8 cellular contexts compared by ENCODE assay signal in genomic region chr5:115544371-115545064, GRCh38. TPM values are rescaled to one million over a fixed set of nuclear protein-coding genes. Genes with fewer than 3 reads are reported as not detected.
DNase-seq lines count a peak whose midpoint lies in the region; ATAC-seq and TF ChIP-seq lines count a peak whose summit lies in the region.

Gene FEM1C, minus strand, starts transcription at chr5:115544775. Its CDS starts 1,282 bp downstream, at chr5:115543493.

- peak within 1 kb of the TSS; percentile 94 for H3K4me3 Mint-ChIP-seq in chondrocyte (ENCODE audit: unreplicated experiment)

- H3K36me3 Mint-ChIP-seq in chondrocyte (ENCODE audit: low read depth): peaks cover 6% of the 10 kb centered on the region

- H3K27ac Mint-ChIP-seq in chondrocyte (ENCODE audit: unreplicated experiment): peak within 1 kb of the TSS; percentile 99

- peaks cover 35% of the 10 kb centered on the region for H3K4me1 Mint-ChIP-seq in chondrocyte (ENCODE audit: low read depth)

- no peak for TF ChIP-seq CTCF in chondrocyte (IDR thresholded peaks at IDR 0.05)

- H3K9me3 Mint-ChIP-seq in chondrocyte (ENCODE audit: low read depth): no peaks in the 10 kb centered on the region

- DNase-seq in AG20443 (ENCODE audit: low spot score): peak; percentile 98
- DNase-seq in NCI-H510A (lab: John Stamatoyannopoulos, UW): peak; percentile 84
- peak; percentile 98 to 99 for DNase-seq in activated CD4-positive, alpha-beta T cell treated with anti-CD3 and anti-CD28 coated beads for 24 hours (ENCODE audit: low read depth in 2 of 2)
- peak; percentile 99 for DNase-seq in chondrocyte (ENCODE audit: low spot score)
- DNase-seq in kidney glomerular epithelial cell (lab: John Stamatoyannopoulos, UW): peak; percentile 92
- DNase-seq in stimulated activated CD4-positive, alpha-beta T cell treated with anti-CD3 and anti-CD28 coated beads, Interleukin-1b, Interleukin-23, amount 100 ng/mL, for 1 hour (ENCODE audit: low read depth in 2 of 2): peak; percentile 94 to 100

- ATAC-seq in HG03432 (IDR thresholded peaks at IDR 0.05; ENCODE audit: unreplicated experiment): peak; percentile 97

- TF ChIP-seq POLR2A in GM19099 (IDR thresholded peaks at IDR 0.05; ENCODE audit: extremely low read depth, insufficient read length, low read depth): peak; percentile 98

- H3K27me3 Mint-ChIP-seq in chondrocyte (ENCODE audit: low read depth): no peaks in the 10 kb centered on the region

RNA-seq across cellular contexts. Expression of gene FEM1C, which starts in this region (rescaled TPM):
- total RNA-seq in chondrocyte: 14.8 to 15.4 TPM (median 14.8 TPM) in 3 replicates

Comparison
In these comparisons a context has a peak if more than half of its experiments do, and no peak if none do; other contexts are left out.
1. Peak in every context shown above with its lines: DNase-seq and ATAC-seq.